8 cellular contexts compared by ENCODE assay signal in genomic region chr13:19864339-19865309, GRCh38. TPM values are rescaled to one million over a fixed set of nuclear protein-coding genes. Genes with fewer than 3 reads are reported as not detected.
DNase-seq lines count a peak whose midpoint lies in the region; ATAC-seq and TF ChIP-seq lines count a peak whose summit lies in the region.

No MANE protein-coding gene starts in this region.

- TF ChIP-seq CTCF in OCI-LY1 (IDR thresholded peaks at IDR 0.05; ENCODE audit: low read length) (peak; percentile 62), fibroblast of mammary gland (conservative IDR thresholded peaks at IDR 0.05; ENCODE audit: control insufficient read depth, insufficient read depth, low read depth, low read length) (peak; percentile 62)

- peaks cover 18% of the 10 kb centered on the region for H3K79me2 ChIP-seq in OCI-LY1 (ENCODE audit: insufficient read depth, low read length)

- no peaks in the 10 kb centered on the region for H3K27me3 ChIP-seq in OCI-LY1 (ENCODE audit: insufficient read depth, low read length)

- H3K4me1 ChIP-seq in OCI-LY1 (ENCODE audit: insufficient read depth, low read length, severe bottlenecking) = peaks cover 23% of the 10 kb centered on the region

- no peak overlapping the region; the same call in 1 of the 2 replicates for H2AFZ ChIP-seq in OCI-LY1 (ENCODE audit: low read length)

- DNase-seq in COLO829 (ENCODE audit: low spot score) = peak; percentile 78
- peak; percentile 51 for DNase-seq in activated T-helper 1 cell treated with Interleukin-2 at 50 U/mL for 16 hours (ENCODE audit: low read depth)
- DNase-seq in fibroblast of mammary gland (ENCODE audit: low read depth) = peak; percentile 78
- DNase-seq in naive thymus-derived CD8-positive, alpha-beta T cell = peak; percentile 57 to 89 (median 77)
- DNase-seq in stimulated activated naive B cell treated with anti-CD40 and anti-IgM and Interleukin-4, amounts not matched to agents 10 μg/mL and 1 μg/mL and 100 μg/mL, for 72 hours = peak; percentile 71

- peaks cover 8 to 30% (median 28%) of the 10 kb centered on the region in 4 donors for H3K4me1 Mint-ChIP-seq in naive thymus-derived CD8-positive, alpha-beta T cell
- H3K4me1 Mint-ChIP-seq in stimulated activated naive B cell treated with anti-CD40 and anti-IgM and Interleukin-4, amounts not matched to agents 10 μg/mL and 1 μg/mL and 100 μg/mL, for 72 hours = peaks cover 13 to 25% of the 10 kb centered on the region in 2 donors

- H3K27ac Mint-ChIP-seq in naive thymus-derived CD8-positive, alpha-beta T cell = peak overlapping the region; percentile 93 to 98 (median 96)
- peak overlapping the region; percentile 98 for H3K27ac Mint-ChIP-seq in stimulated activated naive B cell treated with anti-CD40 and anti-IgM and Interleukin-4, amounts not matched to agents 10 μg/mL and 1 μg/mL and 100 μg/mL, for 72 hours

- POLR2A ChIA-PET in naive thymus-derived CD8-positive, alpha-beta T cell (lab: Charles Lee) = interaction anchor here (0.9 to 3.3 kb wide), 13 partner anchors 12 to 1739 kb away, joined by 3 to 58 read pairs (median 5); partner anchors contain the start of genes EEF1AKMT1, MICU2, MPHOSPH8 and PSPC1

- peak overlapping the region; percentile 64 for H3K4me2 ChIP-seq in OCI-LY1 (ENCODE audit: low read length)

- peak overlapping the region; percentile 89 to 98 (median 94) for H3K4me3 Mint-ChIP-seq in naive thymus-derived CD8-positive, alpha-beta T cell
- H3K4me3 Mint-ChIP-seq in stimulated activated naive B cell treated with anti-CD40 and anti-IgM and Interleukin-4, amounts not matched to agents 10 μg/mL and 1 μg/mL and 100 μg/mL, for 72 hours = peak overlapping the region; percentile 92 to 93

- peaks cover 8% of the 10 kb centered on the region for H3K36me3 ChIP-seq in OCI-LY1 (ENCODE audit: insufficient read depth, low read length)

- H3K9me3 ChIP-seq in OCI-LY1 (ENCODE audit: low read length) = no peaks in the 10 kb centered on the region

- peak overlapping the region; percentile 78 for H3K9ac ChIP-seq in OCI-LY1 (ENCODE audit: low read length)

- H3K36me3 Mint-ChIP-seq in naive thymus-derived CD8-positive, alpha-beta T cell = peaks cover 0 to 7% (median 0%) of the 10 kb centered on the region in 3 donors
- H3K36me3 Mint-ChIP-seq in stimulated activated naive B cell treated with anti-CD40 and anti-IgM and Interleukin-4, amounts not matched to agents 10 μg/mL and 1 μg/mL and 100 μg/mL, for 72 hours = peaks cover 0 to 14% of the 10 kb centered on the region in 2 donors

- peak overlapping the region; percentile 87 for H3K27ac ChIP-seq in OCI-LY1 (ENCODE audit: low read depth, low read length, poor library complexity, severe bottlenecking)

- no peaks in the 10 kb centered on the region for H4K20me1 ChIP-seq in OCI-LY1 (ENCODE audit: insufficient read depth, low read length)

- H3K4me3 ChIP-seq in OCI-LY1 (ENCODE audit: low read depth, low read length, poor library complexity, severe bottlenecking) (peak overlapping the region; percentile 84), fibroblast of mammary gland (ENCODE audit: control insufficient read depth, low read depth, low read length) (peak overlapping the region; percentile 51)

- no peaks in the 10 kb centered on the region for H3K27me3 Mint-ChIP-seq in naive thymus-derived CD8-positive, alpha-beta T cell
- no peaks in the 10 kb centered on the region for H3K27me3 Mint-ChIP-seq in stimulated activated naive B cell treated with anti-CD40 and anti-IgM and Interleukin-4, amounts not matched to agents 10 μg/mL and 1 μg/mL and 100 μg/mL, for 72 hours

- H3K9me2 ChIP-seq in OCI-LY1 (ENCODE audit: low read depth, low read length) = no peaks in the 10 kb centered on the region

- H3K9me3 Mint-ChIP-seq in naive thymus-derived CD8-positive, alpha-beta T cell = no peaks in the 10 kb centered on the region
- H3K9me3 Mint-ChIP-seq in stimulated activated naive B cell treated with anti-CD40 and anti-IgM and Interleukin-4, amounts not matched to agents 10 μg/mL and 1 μg/mL and 100 μg/mL, for 72 hours = no peaks in the 10 kb centered on the region

- ATAC-seq in GM19452 (IDR thresholded peaks at IDR 0.05; ENCODE audit: unreplicated experiment) = peak; percentile 16
- ATAC-seq in HG03571 (IDR thresholded peaks at IDR 0.05; ENCODE audit: unreplicated experiment) = peak; percentile 14
- ATAC-seq in naive thymus-derived CD8-positive, alpha-beta T cell = peak; percentile 50 to 57
- peak; percentile 32 to 33 for ATAC-seq in stimulated activated naive B cell treated with anti-CD40 and anti-IgM and Interleukin-4, amounts not matched to agents 10 μg/mL and 1 μg/mL and 100 μg/mL, for 72 hours (replicated peaks)

- no peaks in the 10 kb centered on the region; the same call in 1 of the 2 replicates for H3F3A ChIP-seq in OCI-LY1 (ENCODE audit: insufficient read depth, low read length)

RNA-seq across cellular contexts. Expression of gene ZMYM5, which starts 1.2 kb away (rescaled TPM):
- total RNA-seq in naive thymus-derived CD8-positive, alpha-beta T cell = 10 to 100 TPM; 28.0 to 33.7 TPM
- polyA plus RNA-seq in naive thymus-derived CD8-positive, alpha-beta T cell = 10 to 100 TPM; 20.7 to 27.5 (median 23.8) TPM

Comparison
In these comparisons a context has a peak if more than half of its experiments do, and no peak if none do; other contexts are left out.
1. Peak in every context shown above with its lines: DNase-seq, ATAC-seq, H3K4me3 ChIP-seq and H3K27ac ChIP-seq.